In genomic region chr7:158272509-158273137, GRCh38 we compare ENCODE assay signal across 19 cellular contexts.
"Had no signal": no experiment of that assay in that cellular context is flagged by ENCODE, and none has a peak within 500 bp of the region (broad histone marks: within the 10 kb centered on the region; RNA-seq: fewer than 3 reads in every experiment).

No MANE protein-coding gene starts in this region.

- H3K4me3 Mint-ChIP-seq: activated T-cell treated with anti-CD3 and anti-CD28 coated beads, Interleukin-2, amount 50 U/mL, for 4 hours; stimulated activated naive CD8-positive, alpha-beta T cell treated with anti-CD3 and anti-CD28 coated beads, Interleukin-15, amount 100 ng/mL, for 72 hours; T-helper 1 cell treated with Interleukin-12 subunit alpha and Interleukin-12 subunit beta and Interleukin-4 antibody, amounts not matched to agents 30 μg/mL and 1 μg/mL, for 36 hours had no signal

- H3K27me3 ChIP-seq: adrenal gland, pancreas had no signal

- H3K36me3 Mint-ChIP-seq: activated naive CD4-positive, alpha-beta T cell treated with anti-CD3 and anti-CD28 coated beads, Interleukin-2, amount 50 U/mL, for 72 hours had no signal

- DNase-seq: activated CD4-positive, alpha-beta T cell treated with anti-CD3 and anti-CD28 coated beads, Interleukin-2, amount 50 U/mL, for 1 hour; activated CD4-positive, CD25-positive, alpha-beta regulatory T cell treated with anti-CD3 and anti-CD28 coated beads, Interleukin-2, amount 50 U/mL, for 72 hours; activated CD8-positive, alpha-beta memory T cell treated with anti-CD3 and anti-CD28 coated beads, Interleukin-2, amount 50 U/mL, for 4 hours; activated gamma-delta T cell treated with Interleukin-2 at 50 U/mL for 16 hours; activated T-cell treated with anti-CD3 and anti-CD28 coated beads, Interleukin-2, amount 50 U/mL, for 4 hours; adrenal gland; dermis blood vessel endothelial cell; effector memory CD4-positive, alpha-beta T cell; hippocampal formation; islet precursor cell; retina; SIG-M5; stimulated activated CD4-positive, alpha-beta T cell treated with anti-CD3 and anti-CD28 coated beads, Interleukin-15, amount 100 ng/mL, for 24 hours; stimulated activated CD4-positive, alpha-beta T cell treated with anti-CD3 and anti-CD28 coated beads, Interleukin-2, amount 100 ng/mL, for 48 hours; stimulated activated naive CD8-positive, alpha-beta T cell treated with anti-CD3 and anti-CD28 coated beads, Interleukin-15, amount 100 ng/mL, for 72 hours had no signal

- H3K4me1 Mint-ChIP-seq: stimulated activated naive CD8-positive, alpha-beta T cell treated with anti-CD3 and anti-CD28 coated beads, Interleukin-15, amount 100 ng/mL, for 72 hours had no signal

- H3K9me3 Mint-ChIP-seq: activated naive CD4-positive, alpha-beta T cell treated with anti-CD3 and anti-CD28 coated beads, Interleukin-2, amount 50 U/mL, for 72 hours; activated T-cell treated with anti-CD3 and anti-CD28 coated beads, Interleukin-2, amount 50 U/mL, for 4 hours; stimulated activated naive CD8-positive, alpha-beta T cell treated with anti-CD3 and anti-CD28 coated beads, Interleukin-15, amount 100 ng/mL, for 72 hours had no signal

- H3K27me3 Mint-ChIP-seq: stimulated activated naive CD8-positive, alpha-beta T cell treated with anti-CD3 and anti-CD28 coated beads, Interleukin-15, amount 100 ng/mL, for 72 hours had no signal

- H3K36me3 ChIP-seq: adrenal gland, pancreas, thoracic aorta had no signal

- H3K4me3 ChIP-seq: adrenal gland, pancreas, thoracic aorta had no signal

- H3K9me3 ChIP-seq: adrenal gland, pancreas, thoracic aorta had no signal

- H3K27ac ChIP-seq: adrenal gland, pancreas, thoracic aorta had no signal

- H3K4me1 ChIP-seq: adrenal gland, pancreas had no signal

- H3K27ac Mint-ChIP-seq: activated naive CD4-positive, alpha-beta T cell treated with anti-CD3 and anti-CD28 coated beads, Interleukin-2, amount 50 U/mL, for 72 hours; stimulated activated naive CD8-positive, alpha-beta T cell treated with anti-CD3 and anti-CD28 coated beads, Interleukin-15, amount 100 ng/mL, for 72 hours; T-helper 1 cell treated with Interleukin-12 subunit alpha and Interleukin-12 subunit beta and Interleukin-4 antibody, amounts not matched to agents 30 μg/mL and 1 μg/mL, for 36 hours had no signal
